ENCODE assay signal across 4 cellular contexts in genomic region chr22:43714104-43714503, GRCh38.
"Had no signal": no experiment of that assay in that cellular context is flagged by ENCODE, and none has a peak within 500 bp of the region (broad histone marks: within the 10 kb centered on the region; RNA-seq: fewer than 3 reads in every experiment).

No MANE protein-coding gene starts in this region.

- H3K9me3 ChIP-seq: HAP-1 had no signal

- H3K36me3 ChIP-seq: HAP-1 had no signal

- H3K4me3 ChIP-seq: GM23248, GM23338, HAP-1 had no signal

- ATAC-seq: GM23338, HCT116 had no signal

- H3K4me1 ChIP-seq: HAP-1 had no signal

- H3K27ac ChIP-seq: GM23248 had no signal
